In genomic region chr10:95784279-95784913, GRCh38 we compare ENCODE assay signal across 11 cellular contexts. TPM values are rescaled to one million over a fixed set of nuclear protein-coding genes. Genes with fewer than 3 reads are reported as not detected.
DNase-seq lines count a peak whose midpoint lies in the region; ATAC-seq and TF ChIP-seq lines count a peak whose summit lies in the region.
"Had no signal": no experiment of that assay in that cellular context is flagged by ENCODE, and none has a peak within 500 bp of the region (broad histone marks: within the 10 kb centered on the region; RNA-seq: fewer than 3 reads in every experiment).

No MANE protein-coding gene starts in this region.

- peaks cover 3% of the 10 kb centered on the region for H3K9me3 Mint-ChIP-seq in activated T-helper 1 cell treated with anti-CD3 and anti-CD28 coated beads, Interleukin-12 subunit alpha, Interleukin-12 subunit beta, Interleukin-2, Interleukin-4 antibody, amounts not matched to agents 30 ng/mL and 10 ng/mL and 1 ng/mL, durations not matched to agents 14 hours and 24 hours and 36 hours
- H3K9me3 Mint-ChIP-seq: GM23338, neural crest cell had no signal

- TF ChIP-seq CTCF in A673 (conservative IDR thresholded peaks at IDR 0.05; ENCODE audit: low read depth, low read length): no peak

- H3K9me3 ChIP-seq in A673 (ENCODE audit: low read depth, low read length, poor library complexity, severe bottlenecking): no peaks in the 10 kb centered on the region

- no peaks in the 10 kb centered on the region for H3K4me1 ChIP-seq in A673 (ENCODE audit: insufficient read depth, low read length, poor library complexity, severe bottlenecking)

- peaks cover 12% of the 10 kb centered on the region for H3K36me3 Mint-ChIP-seq in activated T-helper 1 cell treated with anti-CD3 and anti-CD28 coated beads, Interleukin-12 subunit alpha, Interleukin-12 subunit beta, Interleukin-2, Interleukin-4 antibody, amounts not matched to agents 30 ng/mL and 10 ng/mL and 1 ng/mL, durations not matched to agents 14 hours and 24 hours and 36 hours (ENCODE audit: low read depth)

- H3K4me3 Mint-ChIP-seq in activated T-helper 1 cell treated with anti-CD3 and anti-CD28 coated beads, Interleukin-12 subunit alpha, Interleukin-12 subunit beta, Interleukin-2, Interleukin-4 antibody, amounts not matched to agents 30 ng/mL and 10 ng/mL and 1 ng/mL, durations not matched to agents 14 hours and 24 hours and 36 hours: no peak overlapping the region
- H3K4me3 Mint-ChIP-seq: GM23338, neural crest cell had no signal

- H3K36me3 ChIP-seq in A673 (ENCODE audit: insufficient read depth, low read length, poor library complexity, severe bottlenecking): no peaks in the 10 kb centered on the region

- CTCF ChIA-PET in A673 (lab: Charles Lee): no interaction called here

- H3K27me3 ChIP-seq in A673 (replicated peaks; ENCODE audit: insufficient read depth, low read depth, low read length, poor library complexity): peaks cover 9% of the 10 kb centered on the region

- H3K4me1 Mint-ChIP-seq in activated T-helper 1 cell treated with anti-CD3 and anti-CD28 coated beads, Interleukin-12 subunit alpha, Interleukin-12 subunit beta, Interleukin-2, Interleukin-4 antibody, amounts not matched to agents 30 ng/mL and 10 ng/mL and 1 ng/mL, durations not matched to agents 14 hours and 24 hours and 36 hours (ENCODE audit: low read depth): peaks cover 73% of the 10 kb centered on the region
- H3K4me1 Mint-ChIP-seq: GM23338 had no signal

- no peak overlapping the region for H3K27ac ChIP-seq in A673 (ENCODE audit: low read depth, low read length, poor library complexity, severe bottlenecking)

- peak overlapping the region; percentile 79 for H3K27ac Mint-ChIP-seq in activated T-helper 1 cell treated with anti-CD3 and anti-CD28 coated beads, Interleukin-12 subunit alpha, Interleukin-12 subunit beta, Interleukin-2, Interleukin-4 antibody, amounts not matched to agents 30 ng/mL and 10 ng/mL and 1 ng/mL, durations not matched to agents 14 hours and 24 hours and 36 hours
- H3K27ac Mint-ChIP-seq: GM23338 had no signal

- DNase-seq in activated T-helper 1 cell treated with anti-CD3 and anti-CD28 coated beads, Interleukin-12 subunit alpha, Interleukin-12 subunit beta, Interleukin-2, Interleukin-4 antibody, amounts not matched to agents 30 ng/mL and 10 ng/mL and 1 ng/mL, durations not matched to agents 14 hours and 24 hours and 36 hours (ENCODE audit: low spot score): no peak
- DNase-seq in globus pallidus (ENCODE audit: low spot score): no peak
- DNase-seq in NCI-H510A treated with DMSO at 0.1 percent for 48 hours (lab: John Stamatoyannopoulos, UW): no peak
- DNase-seq in A673 (ENCODE audit: low spot score): no peak
- DNase-seq in hippocampal formation (lab: John Stamatoyannopoulos, UW): no peak
- DNase-seq: stimulated activated CD4-positive, alpha-beta T cell treated with anti-CD3 and anti-CD28 coated beads, Interleukin-4, amount 100 ng/mL, for 24 hours had no signal

- H3K4me3 ChIP-seq in GM08714 (ENCODE audit: low read length) (peak overlapping the region; percentile 19; the same call in 1 of the 2 replicates), A673 (ENCODE audit: low read depth, low read length, poor library complexity, severe bottlenecking) (no peak overlapping the region)
- H3K4me3 ChIP-seq: GM23338 had no signal

- no peaks in the 10 kb centered on the region for H3K27me3 Mint-ChIP-seq in activated T-helper 1 cell treated with anti-CD3 and anti-CD28 coated beads, Interleukin-12 subunit alpha, Interleukin-12 subunit beta, Interleukin-2, Interleukin-4 antibody, amounts not matched to agents 30 ng/mL and 10 ng/mL and 1 ng/mL, durations not matched to agents 14 hours and 24 hours and 36 hours (ENCODE audit: insufficient read depth)

- peak; percentile 6 for ATAC-seq in GM19035 (IDR thresholded peaks at IDR 0.05; ENCODE audit: unreplicated experiment)
- ATAC-seq in HG03039 (IDR thresholded peaks at IDR 0.05; ENCODE audit: unreplicated experiment): peak; percentile 4
- ATAC-seq: GM23338 had no signal

- BruUV-seq in A673 (replicated peaks; lab: Mats Ljungman, UMichigan): no TSS peak

- POLR2A ChIA-PET in A673 (lab: Charles Lee; ENCODE audit: low non-redundant PET): no interaction called here

- intact Hi-C loops in activated T-helper 1 cell treated with anti-CD3 and anti-CD28 coated beads, Interleukin-12 subunit alpha, Interleukin-12 subunit beta, Interleukin-2, Interleukin-4 antibody, amounts not matched to agents 30 ng/mL and 10 ng/mL and 1 ng/mL, durations not matched to agents 14 hours and 24 hours and 36 hours (cut with micrococcal nuclease): loop anchor here (1.0 kb wide), 3 partner anchors 9 to 51 kb away; no protein-coding TSS in a partner anchor
- intact Hi-C loops in A673 (cut with micrococcal nuclease; ENCODE audit: unreplicated experiment): no loop called here

RNA-seq across cellular contexts. Expression of gene ENTPD1, which starts 28.4 kb away (rescaled TPM):
- total RNA-seq in activated T-helper 1 cell treated with anti-CD3 and anti-CD28 coated beads, Interleukin-12 subunit alpha, Interleukin-12 subunit beta, Interleukin-2, Interleukin-4 antibody, amounts not matched to agents 30 ng/mL and 10 ng/mL and 1 ng/mL, durations not matched to agents 14 hours and 24 hours and 36 hours: 25.8 and 26.3 TPM in 2 replicates
- 0.37 and 0.92 TPM in 2 replicates for total RNA-seq in A673 (2021)

Comparison
In these comparisons a context has a peak if more than half of its experiments do, and no peak if none do; other contexts are left out.
1. RNA of gene ENTPD1, which starts 28.4 kb away (total RNA-seq): 25.8 to 26.3 TPM in activated T-helper 1 cell treated with anti-CD3 and anti-CD28 coated beads, Interleukin-12 subunit alpha, Interleukin-12 subunit beta, Interleukin-2, Interleukin-4 antibody, amounts not matched to agents 30 ng/mL and 10 ng/mL and 1 ng/mL, durations not matched to agents 14 hours and 24 hours and 36 hours; 0.37 to 0.92 TPM in A673; every median in the first group is over 10 times any median in the second.